Comparison of ENCODE assay signal across 12 cellular contexts in genomic region chr1:219555802-219556201, GRCh38. TPM values are rescaled to one million over a fixed set of nuclear protein-coding genes. Genes with fewer than 3 reads are reported as not detected.
DNase-seq lines count a peak whose midpoint lies in the region; ATAC-seq, FAIRE-seq and TF ChIP-seq lines count a peak whose summit lies in the region.
"Had no signal": no experiment of that assay in that cellular context is flagged by ENCODE, and none has a peak within 500 bp of the region (broad histone marks: within the 10 kb centered on the region; RNA-seq: fewer than 3 reads in every experiment).

No MANE protein-coding gene starts in this region.

- H3K27ac ChIP-seq in A549 (peak overlapping the region; percentile 73 to 77), cingulate gyrus (ENCODE audit: low read depth, low read length) (peak overlapping the region; percentile 42), adrenal gland (no peak overlapping the region)
- H3K27ac ChIP-seq: BLaER1 treated with 17β-estradiol and CSF1 and Interleukin-3, amounts not matched to agents 10 nM and 100 nM; cardiac muscle cell had no signal

- peaks cover 26% of the 10 kb centered on the region for H3K4me1 ChIP-seq in A549
- no peaks in the 10 kb centered on the region for H3K4me1 ChIP-seq in adrenal gland (replicated peaks in 1 of 2)
- H3K4me1 ChIP-seq: BLaER1 treated with 17β-estradiol and CSF1 and Interleukin-3, amounts not matched to agents 10 nM and 100 nM had no signal

- H3K4me3 ChIP-seq in A549 (no peak overlapping the region), adrenal gland (no peak overlapping the region)
- H3K4me3 ChIP-seq: BLaER1 treated with 17β-estradiol and CSF1 and Interleukin-3, amounts not matched to agents 10 nM and 100 nM; cardiac muscle cell had no signal

- 33% methylated on average over 2 of the region's 2 CpGs for WGBS in A549 (ENCODE audit: missing lambda C conversion rate)
- 30 to 49% (median 38%) methylated on average over 2 of the region's 2 CpGs for WGBS in adrenal gland, 4 donors

- peak; percentile 88 to 90; a peak in 4 of 5 replicates for TF ChIP-seq EP300 in A549 (IDR thresholded peaks at IDR 0.05)

- TF ChIP-seq POLR2A in A549 (IDR thresholded peaks at IDR 0.05; ENCODE audit: low read length) (no peak), adrenal gland (IDR thresholded peaks at IDR 0.05) (no peak)

- TF ChIP-seq RAD21 in A549 (conservative IDR thresholded peaks at IDR 0.05 in 1 of 2, IDR thresholded peaks at IDR 0.05 in 1 of 2): no peak; a peak in 1 of 5 replicates

- ATAC-seq in A549 (peak; percentile 61 to 94), left ventricle myocardium superior (no peak)
- ATAC-seq: activated CD8-positive, alpha-beta T cell treated with anti-CD3 and anti-CD28 coated beads, Interleukin-2, amount 10 ng/mL, durations not matched to agents 7 days and 5 days had no signal

- no peaks in the 10 kb centered on the region for H3K27me3 ChIP-seq in adrenal gland
- H3K27me3 ChIP-seq: BLaER1 treated with 17β-estradiol and CSF1 and Interleukin-3, amounts not matched to agents 10 nM and 100 nM; cardiac muscle cell had no signal

- no peak for TF ChIP-seq CTCF in A549 (IDR thresholded peaks at IDR 0.05)
- TF ChIP-seq CTCF in adrenal gland (IDR thresholded peaks at IDR 0.05): no peak

- CTCF ChIA-PET in A549 (lab: Yijun Ruan, JAX): interaction anchor here (0.9 to 3.2 kb wide), 5 partner anchors 11 to 327 kb away, joined by 3 to 22 read pairs (median 3); no protein-coding TSS in a partner anchor

- no peak for FAIRE-seq in A549 (lab: Jason Lieb, UNC)

- H3K9me3 ChIP-seq in A549: no peaks in the 10 kb centered on the region
- H3K9me3 ChIP-seq in adrenal gland (replicated peaks in 1 of 3): no peaks in the 10 kb centered on the region
- H3K9me3 ChIP-seq: BLaER1 treated with 17β-estradiol and CSF1 and Interleukin-3, amounts not matched to agents 10 nM and 100 nM had no signal

- intact Hi-C loops in left ventricle myocardium superior (cut with micrococcal nuclease) (no loop called here), adrenal gland (cut with DNase I) (no loop called here)

- no peaks in the 10 kb centered on the region for H3K36me3 ChIP-seq in adrenal gland (replicated peaks in 1 of 2)
- H3K36me3 ChIP-seq: BLaER1 treated with 17β-estradiol and CSF1 and Interleukin-3, amounts not matched to agents 10 nM and 100 nM; cardiac muscle cell had no signal

- peak overlapping the region; percentile 45 for H3K4me2 ChIP-seq in A549
- H3K4me2 ChIP-seq: BLaER1 treated with 17β-estradiol and CSF1 and Interleukin-3, amounts not matched to agents 10 nM and 100 nM had no signal

- POLR2A ChIA-PET in A549 (lab: Yijun Ruan, JAX): interaction anchor here (0.7 to 1.8 kb wide), 6 partner anchors 10 to 1211 kb away, joined by 3 to 5 read pairs (median 4); partner anchors contain the start of gene TGFB2

- DNase-seq in A549 (ENCODE audit: low read depth in 1 of 2, low spot score in 1 of 2) (peak; percentile 33 to 63), M059J (ENCODE audit: low read depth) (peak; percentile 40), medulla oblongata (ENCODE audit: extremely low spot score) (peak; percentile 89), left ventricle myocardium superior (no peak), NCI-H1694 (lab: John Stamatoyannopoulos, UW) (no peak), adrenal gland (no peak)
- no peak for DNase-seq in stimulated activated CD4-positive, alpha-beta T cell treated with anti-CD3 and anti-CD28 coated beads, Interleukin-2, amount 100 ng/mL, for 24 hours
- DNase-seq: activated CD8-positive, alpha-beta T cell treated with anti-CD3 and anti-CD28 coated beads, Interleukin-2, amount 10 ng/mL, durations not matched to agents 7 days and 5 days had no signal

TF ChIP-seq in A549, 52 proteins besides CTCF, POLR2A, EP300 and RAD21 (continues in another document):
- no peak for TF ChIP-seq KDM5A (IDR thresholded peaks at IDR 0.05)
- no peak for TF ChIP-seq CHD4 (IDR thresholded peaks at IDR 0.05; ENCODE audit: borderline replicate concordance)
- TF ChIP-seq TFCP2L1 (CRISPR knock-in tag; IDR thresholded peaks at IDR 0.05): no peak
- TF ChIP-seq RNF2 (IDR thresholded peaks at IDR 0.05; ENCODE audit: borderline replicate concordance, low read depth): no peak
- TF ChIP-seq BHLHE40 (IDR thresholded peaks at IDR 0.05; ENCODE audit: low read depth, low read length): no peak
- no peak for TF ChIP-seq CBX2 (IDR thresholded peaks at IDR 0.05; ENCODE audit: borderline replicate concordance, low read depth)
- peak; percentile 74 to 92; a peak in 4 of 5 replicates for TF ChIP-seq JUN (IDR thresholded peaks at IDR 0.05)
- TF ChIP-seq HOXB13 (CRISPR knock-in tag; IDR thresholded peaks at IDR 0.05; ENCODE audit: low read depth): no peak
- peak; percentile 78 to 82 for TF ChIP-seq CEBPB (IDR thresholded peaks at IDR 0.05)
- no peak for TF ChIP-seq FOSB (CRISPR knock-in tag; IDR thresholded peaks at IDR 0.05)
- TF ChIP-seq ELK1 (IDR thresholded peaks at IDR 0.05; ENCODE audit: low read depth, low read length): no peak
- peak; percentile 63 for TF ChIP-seq MAFK (IDR thresholded peaks at IDR 0.05; ENCODE audit: partially characterized antibody)
- no peak for TF ChIP-seq TP53 (CRISPR knock-in tag; IDR thresholded peaks at IDR 0.05)
- no peak for TF ChIP-seq CBX8 (IDR thresholded peaks at IDR 0.05)
- TF ChIP-seq PBX3 (IDR thresholded peaks at IDR 0.05): no peak
- TF ChIP-seq HMGXB4 (CRISPR knock-in tag; IDR thresholded peaks at IDR 0.05; ENCODE audit: borderline replicate concordance): no peak
- TF ChIP-seq GATA3 (IDR thresholded peaks at IDR 0.05; ENCODE audit: borderline replicate concordance): peak; percentile 55
- TF ChIP-seq MAX (IDR thresholded peaks at IDR 0.05): no peak
- TF ChIP-seq FOSL2 (IDR thresholded peaks at IDR 0.05): peak; percentile 24; the same call in 1 of the 2 replicates
- TF ChIP-seq FOSL2 (CRISPR knock-in tag; IDR thresholded peaks at IDR 0.05): no peak
- peak; percentile 89 for TF ChIP-seq JUNB (IDR thresholded peaks at IDR 0.05)
- no peak for TF ChIP-seq NPAS2 (CRISPR knock-in tag; IDR thresholded peaks at IDR 0.05; ENCODE audit: borderline replicate concordance)
- no peak for TF ChIP-seq ZNF302 (CRISPR knock-in tag; IDR thresholded peaks at IDR 0.05)
- no peak for TF ChIP-seq HEYL (CRISPR knock-in tag; IDR thresholded peaks at IDR 0.05)
- TF ChIP-seq E2F6 (IDR thresholded peaks at IDR 0.05; ENCODE audit: borderline replicate concordance, low read depth): no peak
- no peak for TF ChIP-seq NFE2L2 (conservative IDR thresholded peaks at IDR 0.05; ENCODE audit: low read length)
- TF ChIP-seq NR3C1 (IDR thresholded peaks at IDR 0.05): no peak

RNA-seq across cellular contexts. Expression of gene ZC3H11B, which starts 57.1 kb away (rescaled TPM):
- polyA plus RNA-seq in A549 (2011; rRNA removed): 0.09 TPM in 2 replicates
- not detected in 2 replicates for polyA plus RNA-seq in A549 (2012; cell fraction: cytosol; rRNA removed)
- 0.02 TPM in 1 of 2 replicates, not detected in the other for polyA plus RNA-seq in A549 (2012; cell fraction: nucleus; rRNA removed)
- polyA plus RNA-seq in A549 (2017; fragmentation: RNase III; extraction: RNeasy Plus Mini Kit Qiagen cat#74134 plus additional on column Dnase treatment): 0.04 to 0.05 TPM (median 0.05 TPM) in 3 replicates
- 0.21 TPM in 1 of 2 replicates, not detected in the other for polyA minus RNA-seq in A549 (2011; rRNA and poly(A)+ RNA removed)
- 0.05 and 0.10 TPM in 2 replicates for total RNA-seq in M059J (2014; rRNA removed; shearing (Covaris generic))
- 1.2 TPM for total RNA-seq in left ventricle myocardium superior
- total RNA-seq in adrenal gland: under 1 TPM in 2 of 8 donors, not detected in 6; 0.14 to 0.48 TPM
- polyA plus RNA-seq in adrenal gland: under 1 TPM in 1 of 3 donors, not detected in 2; 0.03 TPM
- polyA plus RNA-seq: neural cell had no signal

Comparison
In these comparisons a context has a peak if more than half of its experiments do, and no peak if none do; other contexts are left out.
1. DNase-seq: peak in A549 (2 of 2), M059J (single experiment) and medulla oblongata (single experiment); none in left ventricle myocardium superior (single experiment), NCI-H1694 (single experiment), adrenal gland (0 of 7) and stimulated activated CD4-positive, alpha-beta T cell treated with anti-CD3 and anti-CD28 coated beads, Interleukin-2, amount 100 ng/mL, for 24 hours (0 of 2).
2. H3K27ac ChIP-seq: peak in A549 (2 of 2) and cingulate gyrus (single experiment); none in adrenal gland (0 of 5).